ENCODE assay signal across 1 cellular context in genomic region chr20:18587665-18588553, GRCh38.
TF ChIP-seq lines count a peak whose summit lies in the region.

TSS of gene DTD1 (plus strand) at chr20:18588054. CDS start at chr20:18588073, 19 bp downstream.

TF ChIP-seq in HepG2, 621 proteins besides CTCF, POLR2A, EP300 and RAD21 (continued from another document):
- TF ChIP-seq ZNF512 (CRISPR knock-in tag; IDR thresholded peaks at IDR 0.05) (no peak), ZC3H4 (CRISPR knock-in tag; IDR thresholded peaks at IDR 0.05; ENCODE audit: borderline replicate concordance) (no peak; the same call in 1 of the 2 replicates), SNRNP70 (IDR thresholded peaks at IDR 0.05; ENCODE audit: low read depth, low read length) (no peak), GPBP1L1 (CRISPR knock-in tag; IDR thresholded peaks at IDR 0.05) (no peak), ZNF224 (CRISPR knock-in tag; IDR thresholded peaks at IDR 0.05) (no peak; the same call in 1 of the 2 replicates), CENPX (CRISPR knock-in tag; IDR thresholded peaks at IDR 0.05) (no peak), NFYC (CRISPR knock-in tag; IDR thresholded peaks at IDR 0.05) (0 out of 2 replicates have a peak, but pooled peaks have one; percentile 21), ZFP36 (IDR thresholded peaks at IDR 0.05; ENCODE audit: borderline replicate concordance, low read depth, low read length, partially characterized antibody) (no peak), CENPT (CRISPR knock-in tag; IDR thresholded peaks at IDR 0.05; ENCODE audit: low read depth) (no peak; the same call in 1 of the 2 replicates), EED (CRISPR knock-in tag; IDR thresholded peaks at IDR 0.05) (peak; percentile 85; the same call in 1 of the 2 replicates), CHCHD3 (CRISPR knock-in tag; IDR thresholded peaks at IDR 0.05) (no peak), MYNN (CRISPR knock-in tag; IDR thresholded peaks at IDR 0.05; ENCODE audit: low read depth) (0 out of 2 replicates have a peak, but pooled peaks have one; percentile 9), ZNF570 (CRISPR knock-in tag; IDR thresholded peaks at IDR 0.05; ENCODE audit: borderline replicate concordance) (no peak), KDM5B (CRISPR knock-in tag; IDR thresholded peaks at IDR 0.05; ENCODE audit: borderline replicate concordance) (peak; percentile 71; the same call in 1 of the 2 replicates), ZNF614 (CRISPR knock-in tag; IDR thresholded peaks at IDR 0.05; ENCODE audit: borderline replicate concordance) (peak; percentile 30; the same call in 1 of the 2 replicates)
